In genomic region chr6:129651291-129651691, GRCh38 we compare ENCODE assay signal across 27 cellular contexts. TPM values are rescaled to one million over a fixed set of nuclear protein-coding genes. Genes with fewer than 3 reads are reported as not detected.
DNase-seq lines count a peak whose midpoint lies in the region; ATAC-seq and TF ChIP-seq lines count a peak whose summit lies in the region.
"Had no signal": no experiment of that assay in that cellular context is flagged by ENCODE, and none has a peak within 500 bp of the region (broad histone marks: within the 10 kb centered on the region; RNA-seq: fewer than 3 reads in every experiment).

No MANE protein-coding gene starts in this region.

- peaks cover 67% of the 10 kb centered on the region for H3K4me1 Mint-ChIP-seq in dendritic cell treated with granulocyte-macrophage colony-stimulating factor and Interleukin-4, amounts not matched to agents 40 ng/mL and 50 ng/mL, for 4 days (ENCODE audit: low read depth)
- H3K4me1 Mint-ChIP-seq in mesothelial cell of epicardium = peaks cover 47% of the 10 kb centered on the region
- H3K4me1 Mint-ChIP-seq: stimulated activated effector memory CD8-positive, alpha-beta T cell treated with anti-CD3 and anti-CD28 coated beads, Interleukin-12 subunit alpha, Interleukin-12 subunit beta, amount 100 ng/mL, for 72 hours had no signal

- H2AFZ ChIP-seq in hepatocyte = no peak overlapping the region

- H3K27me3 Mint-ChIP-seq in dendritic cell treated with granulocyte-macrophage colony-stimulating factor and Interleukin-4, amounts not matched to agents 40 ng/mL and 50 ng/mL, for 4 days = no peaks in the 10 kb centered on the region
- H3K27me3 Mint-ChIP-seq in mesothelial cell of epicardium (ENCODE audit: low read depth) = no peaks in the 10 kb centered on the region
- H3K27me3 Mint-ChIP-seq: activated T-cell treated with anti-CD3 and anti-CD28 coated beads, Interleukin-2, amount 50 U/mL, for 24 hours had no signal

- DNase-seq in HuH-7 (ENCODE audit: low spot score) = peak; percentile 48
- DNase-seq in mesothelial cell of epicardium (ENCODE audit: low spot score in 2 of 2, unreplicated experiment in 2 of 2) = no peak
- no peak for DNase-seq in hepatocyte (ENCODE audit: low spot score)
- DNase-seq in NK-92 (lab: John Stamatoyannopoulos, UW; ENCODE audit: unreplicated experiment) = no peak
- no peak for DNase-seq in SK-N-DZ (ENCODE audit: low spot score)
- DNase-seq: activated CD4-positive, alpha-beta T cell treated with anti-CD3 and anti-CD28 coated beads for 4 hours; activated CD8-positive, alpha-beta memory T cell treated with anti-CD3 and anti-CD28 coated beads for 24 hours; activated naive CD4-positive, alpha-beta T cell; activated T-cell treated with anti-CD3 and anti-CD28 coated beads, Interleukin-2, amount 50 U/mL, for 24 hours; amniotic stem cell; colonic mucosa; KG1; naive thymus-derived CD4-positive, alpha-beta T cell; NCI-H1694 treated with DMSO at 0.1 percent for 48 hours; SK-N-SH; spleen; stimulated activated CD4-positive, alpha-beta T cell treated with anti-CD3 and anti-CD28 coated beads, Interleukin-2, amount 100 ng/mL, for 48 hours; T-helper 2 cell; uterus had no signal

- no peak overlapping the region for H3K4me3 Mint-ChIP-seq in dendritic cell treated with granulocyte-macrophage colony-stimulating factor and Interleukin-4, amounts not matched to agents 40 ng/mL and 50 ng/mL, for 4 days
- H3K4me3 Mint-ChIP-seq in mesothelial cell of epicardium = no peak overlapping the region
- H3K4me3 Mint-ChIP-seq: activated T-cell treated with anti-CD3 and anti-CD28 coated beads, Interleukin-2, amount 50 U/mL, for 24 hours; CD14-positive monocyte; naive thymus-derived CD4-positive, alpha-beta T cell; stimulated activated effector memory CD8-positive, alpha-beta T cell treated with anti-CD3 and anti-CD28 coated beads, Interleukin-12 subunit alpha, Interleukin-12 subunit beta, amount 100 ng/mL, for 72 hours had no signal

- no peaks in the 10 kb centered on the region for H3K9me3 ChIP-seq in BLaER1 treated with 17β-estradiol and CSF1 and Interleukin-3, amounts not matched to agents 10 nM and 100 nM (replicated peaks in 1 of 11)
- no peaks in the 10 kb centered on the region for H3K9me3 ChIP-seq in hepatocyte (ENCODE audit: low read depth)
- H3K9me3 ChIP-seq: breast epithelium, colonic mucosa, right atrium auricular region, SK-N-SH, spleen, suprapubic skin, uterus had no signal

- intact Hi-C loops in dendritic cell treated with granulocyte-macrophage colony-stimulating factor and Interleukin-4, amounts not matched to agents 40 ng/mL and 50 ng/mL, for 4 days (cut with micrococcal nuclease) = no loop called here

- H3K27me3 ChIP-seq in BLaER1 treated with 17β-estradiol and CSF1 and Interleukin-3, amounts not matched to agents 10 nM and 100 nM = no peaks in the 10 kb centered on the region
- no peaks in the 10 kb centered on the region for H3K27me3 ChIP-seq in hepatocyte
- H3K27me3 ChIP-seq: breast epithelium, colonic mucosa, right atrium auricular region, spleen, suprapubic skin, uterus had no signal

- peaks cover 8% of the 10 kb centered on the region for H3K9me3 Mint-ChIP-seq in dendritic cell treated with granulocyte-macrophage colony-stimulating factor and Interleukin-4, amounts not matched to agents 40 ng/mL and 50 ng/mL, for 4 days
- no peaks in the 10 kb centered on the region for H3K9me3 Mint-ChIP-seq in mesothelial cell of epicardium
- H3K9me3 Mint-ChIP-seq: activated T-cell treated with anti-CD3 and anti-CD28 coated beads, Interleukin-2, amount 50 U/mL, for 24 hours; CD14-positive monocyte; naive thymus-derived CD4-positive, alpha-beta T cell; stimulated activated effector memory CD8-positive, alpha-beta T cell treated with anti-CD3 and anti-CD28 coated beads, Interleukin-12 subunit alpha, Interleukin-12 subunit beta, amount 100 ng/mL, for 72 hours had no signal

- H3K27ac Mint-ChIP-seq in dendritic cell treated with granulocyte-macrophage colony-stimulating factor and Interleukin-4, amounts not matched to agents 40 ng/mL and 50 ng/mL, for 4 days = peak overlapping the region; percentile 84
- H3K27ac Mint-ChIP-seq in mesothelial cell of epicardium = peak overlapping the region; percentile 87
- H3K27ac Mint-ChIP-seq: activated T-cell treated with anti-CD3 and anti-CD28 coated beads, Interleukin-2, amount 50 U/mL, for 24 hours; naive thymus-derived CD4-positive, alpha-beta T cell had no signal

- 74% methylated on average over 2 of the region's 2 CpGs for WGBS in hepatocyte (ENCODE audit: low lambda C conversion rate, missing lambda C conversion rate)

- peaks cover 6 to 64% (median 11%) of the 10 kb centered on the region in 10 experiments; a peak in 18 of 20 replicates for H3K4me1 ChIP-seq in BLaER1 treated with 17β-estradiol and CSF1 and Interleukin-3, amounts not matched to agents 10 nM and 100 nM
- H3K4me1 ChIP-seq in hepatocyte (ENCODE audit: insufficient read depth) = peaks cover 14% of the 10 kb centered on the region
- H3K4me1 ChIP-seq: breast epithelium, colonic mucosa, spleen, uterus had no signal

- H3K4me3 ChIP-seq in BLaER1 treated with 17β-estradiol and CSF1 and Interleukin-3, amounts not matched to agents 10 nM and 100 nM = no peak overlapping the region
- no peak overlapping the region for H3K4me3 ChIP-seq in hepatocyte
- H3K4me3 ChIP-seq: breast epithelium, colonic mucosa, right atrium auricular region, spleen, suprapubic skin, uterus had no signal

- H3K36me3 Mint-ChIP-seq in dendritic cell treated with granulocyte-macrophage colony-stimulating factor and Interleukin-4, amounts not matched to agents 40 ng/mL and 50 ng/mL, for 4 days (ENCODE audit: low read depth) = peaks cover 77% of the 10 kb centered on the region
- H3K36me3 Mint-ChIP-seq in mesothelial cell of epicardium = peaks cover 5% of the 10 kb centered on the region
- H3K36me3 Mint-ChIP-seq: stimulated activated effector memory CD8-positive, alpha-beta T cell treated with anti-CD3 and anti-CD28 coated beads, Interleukin-12 subunit alpha, Interleukin-12 subunit beta, amount 100 ng/mL, for 72 hours had no signal

- H3K79me2 ChIP-seq in hepatocyte = peaks cover 35% of the 10 kb centered on the region

- TF ChIP-seq CTCF in mesothelial cell of epicardium (IDR thresholded peaks at IDR 0.05; ENCODE audit: unreplicated experiment) (no peak), hepatocyte (IDR thresholded peaks at IDR 0.05; ENCODE audit: poor library complexity) (no peak)

- peaks cover 0 to 93% (median 0%) of the 10 kb centered on the region in 11 experiments; a peak in 5 of 22 replicates for H4K20me1 ChIP-seq in BLaER1 treated with 17β-estradiol and CSF1 and Interleukin-3, amounts not matched to agents 10 nM and 100 nM
- no peaks in the 10 kb centered on the region for H4K20me1 ChIP-seq in hepatocyte (ENCODE audit: insufficient read depth, poor library complexity, severe bottlenecking)

- H3K27ac ChIP-seq in BLaER1 treated with 17β-estradiol and CSF1 and Interleukin-3, amounts not matched to agents 10 nM and 100 nM = peak overlapping the region in 2 of 11 experiments; percentile 13 to 16; a peak in 2 of 22 replicates
- H3K27ac ChIP-seq in hepatocyte = no peak overlapping the region
- H3K27ac ChIP-seq: breast epithelium, colonic mucosa, right atrium auricular region, suprapubic skin, uterus had no signal

- peak overlapping the region in 9 of 11 experiments; percentile 10 to 68 (median 33); a peak in 14 of 22 replicates for H3K4me2 ChIP-seq in BLaER1 treated with 17β-estradiol and CSF1 and Interleukin-3, amounts not matched to agents 10 nM and 100 nM
- no peak overlapping the region for H3K4me2 ChIP-seq in hepatocyte
- H3K4me2 ChIP-seq: SK-N-SH had no signal

- ATAC-seq in GM19395 (IDR thresholded peaks at IDR 0.05; ENCODE audit: unreplicated experiment) = no peak
- ATAC-seq: naive thymus-derived CD4-positive, alpha-beta T cell; stimulated activated effector memory CD8-positive, alpha-beta T cell treated with anti-CD3 and anti-CD28 coated beads, Interleukin-12 subunit alpha, Interleukin-12 subunit beta, amount 100 ng/mL, for 72 hours had no signal

- peaks cover 0 to 73% (median 0%) of the 10 kb centered on the region in 11 experiments; a peak in 5 of 22 replicates for H3K36me3 ChIP-seq in BLaER1 treated with 17β-estradiol and CSF1 and Interleukin-3, amounts not matched to agents 10 nM and 100 nM
- no peaks in the 10 kb centered on the region for H3K36me3 ChIP-seq in hepatocyte (replicated peaks; ENCODE audit: insufficient read depth, low read depth)
- H3K36me3 ChIP-seq: breast epithelium, colonic mucosa, right atrium auricular region, spleen, suprapubic skin, uterus had no signal

- H3K9me2 ChIP-seq in hepatocyte (replicated peaks; ENCODE audit: insufficient read depth) = no peaks in the 10 kb centered on the region
- H3K9me2 ChIP-seq: SK-N-SH had no signal

- H3K9ac ChIP-seq in BLaER1 treated with 17β-estradiol and CSF1 and Interleukin-3, amounts not matched to agents 10 nM and 100 nM = no peak overlapping the region
- H3K9ac ChIP-seq: SK-N-SH had no signal

RNA-seq across cellular contexts. Expression of gene ARHGAP18, which starts 58.7 kb away (rescaled TPM):
- total RNA-seq in mesothelial cell of epicardium = 8.1 to 10.5 TPM (median 10.2 TPM) in 3 replicates
- 34.8 and 35.6 TPM in 2 replicates for total RNA-seq in hepatocyte
- 11.2 and 14.7 TPM in 2 replicates for polyA plus RNA-seq in hepatocyte
- polyA plus RNA-seq in SK-N-DZ (2014; cell fraction: cytosol; rRNA removed) = 0.83 and 1.2 TPM in 2 replicates
- 0.19 and 0.30 TPM in 2 replicates for polyA plus RNA-seq in SK-N-DZ (2014; cell fraction: nucleus; rRNA removed)
